In the genomic region with DNA sequence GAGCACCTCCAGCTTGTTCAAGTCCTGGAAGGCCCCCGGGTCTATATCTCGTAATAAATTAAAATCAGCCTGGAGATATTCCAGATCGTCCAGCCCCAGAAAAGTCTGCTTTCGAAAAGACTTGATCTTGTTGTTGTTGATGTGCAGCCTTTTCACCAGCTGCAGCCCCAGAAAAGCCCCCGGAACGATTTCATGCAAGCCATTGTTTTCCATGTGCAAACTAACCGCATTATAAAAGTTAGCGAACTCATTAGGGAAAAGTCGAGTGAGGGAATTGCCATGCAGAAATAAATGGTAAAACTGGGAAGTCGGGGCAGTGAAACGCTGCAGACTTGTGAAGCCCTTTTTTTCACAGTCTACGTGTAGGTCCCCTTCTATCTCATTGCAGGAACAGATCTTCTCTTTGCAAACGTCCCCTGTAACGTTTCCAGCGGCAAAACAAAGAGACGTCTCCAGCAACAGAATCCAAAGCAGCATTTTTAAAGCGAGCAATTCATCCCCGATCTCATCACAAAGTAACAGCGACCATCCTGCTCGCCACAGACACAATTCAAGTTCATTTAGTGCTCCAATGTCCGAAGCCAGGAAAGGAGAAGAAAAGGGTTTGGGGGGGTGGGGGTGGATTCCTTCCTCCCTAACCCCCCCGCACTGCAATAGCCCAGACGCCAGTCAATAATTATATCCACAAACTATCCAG, we compare ENCODE assay signal across 13 cellular contexts. TPM values are rescaled to one million over a fixed set of nuclear protein-coding genes. Genes with fewer than 3 reads are reported as not detected.
DNase-seq lines count a peak whose midpoint lies in the region; TF ChIP-seq lines count a peak whose summit lies in the region.
"Had no signal": no experiment of that assay in that cellular context is flagged by ENCODE, and none has a peak within 500 bp of the region (broad histone marks: within the 10 kb centered on the region; RNA-seq: fewer than 3 reads in every experiment).

No MANE protein-coding gene starts in this region.

- DNase-seq in Ammon's horn (ENCODE audit: low spot score) (peak; percentile 38), NCI-H146 treated with DMSO at 0.1 percent for 48 hours (lab: John Stamatoyannopoulos, UW; ENCODE audit: unreplicated experiment) (peak; percentile 24), dorsolateral prefrontal cortex (no peak), neural crest cell (ENCODE audit: low read depth, low spot score) (no peak), esophagus squamous epithelium (lab: John Stamatoyannopoulos, UW) (no peak), germinal center (ENCODE audit: low spot score) (no peak), NCI-H82 treated with DMSO at 0.1 percent for 48 hours (lab: John Stamatoyannopoulos, UW; ENCODE audit: unreplicated experiment) (no peak)
- no peak for DNase-seq in activated T-cell treated with anti-CD3 and anti-CD28 coated beads, Interleukin-2, amount 50 U/mL, for 24 hours
- DNase-seq: activated CD4-positive, alpha-beta T cell treated with anti-CD3 and anti-CD28 coated beads, Interleukin-2, amount 50 U/mL, for 1 hour; SW 1271; uterus had no signal

- H3K27me3 Mint-ChIP-seq in neural crest cell (ENCODE audit: low read depth) = peaks cover 71% of the 10 kb centered on the region
- peaks cover 76% of the 10 kb centered on the region for H3K27me3 Mint-ChIP-seq in activated T-cell treated with anti-CD3 and anti-CD28 coated beads, Interleukin-2, amount 50 U/mL, for 24 hours

- no peak overlapping the region for H3K27ac Mint-ChIP-seq in neural crest cell (ENCODE audit: unreplicated experiment)
- no peak overlapping the region for H3K27ac Mint-ChIP-seq in activated T-cell treated with anti-CD3 and anti-CD28 coated beads, Interleukin-2, amount 50 U/mL, for 24 hours
- H3K27ac Mint-ChIP-seq: CD8-positive, alpha-beta T cell had no signal

- peaks cover 43% of the 10 kb centered on the region for H3K4me1 Mint-ChIP-seq in neural crest cell
- H3K4me1 Mint-ChIP-seq in activated T-cell treated with anti-CD3 and anti-CD28 coated beads, Interleukin-2, amount 50 U/mL, for 24 hours (ENCODE audit: low read depth) = peaks cover 22% of the 10 kb centered on the region

- peaks cover 0 to 39% (median 0%) of the 10 kb centered on the region in 3 donors for H3K4me1 ChIP-seq in esophagus squamous epithelium
- H3K4me1 ChIP-seq: uterus had no signal

- peaks cover 3% of the 10 kb centered on the region for H3K9me3 Mint-ChIP-seq in neural crest cell
- peaks cover 7% of the 10 kb centered on the region for H3K9me3 Mint-ChIP-seq in activated T-cell treated with anti-CD3 and anti-CD28 coated beads, Interleukin-2, amount 50 U/mL, for 24 hours
- H3K9me3 Mint-ChIP-seq: CD8-positive, alpha-beta T cell had no signal

- WGBS in esophagus squamous epithelium, 2 donors = 4 to 5% methylated on average over 20 to 23 of the region's 23 CpGs

- intact Hi-C loops in dorsolateral prefrontal cortex (cut with DNase I) (loop anchor here (5.0 to 10.0 kb wide), 5 partner anchors 44 to 249 kb away; no protein-coding TSS in a partner anchor), esophagus squamous epithelium (cut with DNase I) (no loop called here)

- peak overlapping the region; percentile 89 for H3K4me3 Mint-ChIP-seq in neural crest cell
- no peak overlapping the region for H3K4me3 Mint-ChIP-seq in activated T-cell treated with anti-CD3 and anti-CD28 coated beads, Interleukin-2, amount 50 U/mL, for 24 hours
- H3K4me3 Mint-ChIP-seq: CD8-positive, alpha-beta T cell had no signal

- no peaks in the 10 kb centered on the region for H3K36me3 ChIP-seq in esophagus squamous epithelium
- H3K36me3 ChIP-seq: uterus had no signal

- H3K4me3 ChIP-seq in dorsolateral prefrontal cortex (peak overlapping the region; percentile 42 to 87 (median 70)), esophagus squamous epithelium (no peak overlapping the region)
- H3K4me3 ChIP-seq: skin epidermis, uterus had no signal

- H3K27me3 ChIP-seq in dorsolateral prefrontal cortex (peaks cover 0 to 17% (median 0%) of the 10 kb centered on the region in 45 donors), esophagus squamous epithelium (peaks cover 0 to 71% (median 9%) of the 10 kb centered on the region in 4 donors)

- no peak for TF ChIP-seq POLR2A in esophagus squamous epithelium (IDR thresholded peaks at IDR 0.05)

- no peaks in the 10 kb centered on the region for H3K9me3 ChIP-seq in esophagus squamous epithelium
- H3K9me3 ChIP-seq: uterus had no signal

- no peak for TF ChIP-seq CTCF in dorsolateral prefrontal cortex (IDR thresholded peaks at IDR 0.05 in 54 of 56, conservative IDR thresholded peaks at IDR 0.05 in 2 of 56; ENCODE audit: low read depth in 1 of 56, partially characterized antibody in 56 of 56)
- no peak for TF ChIP-seq CTCF in neural crest cell (conservative IDR thresholded peaks at IDR 0.05)
- TF ChIP-seq CTCF in esophagus squamous epithelium (IDR thresholded peaks at IDR 0.05) = no peak

- peak overlapping the region; percentile 73 to 96 (median 91) for H3K27ac ChIP-seq in dorsolateral prefrontal cortex
- H3K27ac ChIP-seq in esophagus squamous epithelium = no peak overlapping the region
- H3K27ac ChIP-seq: skin epidermis, uterus had no signal

- peaks cover 3% of the 10 kb centered on the region for H3K36me3 Mint-ChIP-seq in neural crest cell (ENCODE audit: low read depth)
- no peaks in the 10 kb centered on the region for H3K36me3 Mint-ChIP-seq in activated T-cell treated with anti-CD3 and anti-CD28 coated beads, Interleukin-2, amount 50 U/mL, for 24 hours (ENCODE audit: low read depth)
- H3K36me3 Mint-ChIP-seq: CD8-positive, alpha-beta T cell had no signal

RNA-seq across cellular contexts. Expression of gene SLITRK1, which starts 1.1 kb away (rescaled TPM):
- 10 to 100 TPM; 24.5 to 76.6 (median 58.5) TPM for total RNA-seq in dorsolateral prefrontal cortex
- 1.6 TPM in 2 replicates for total RNA-seq in neural crest cell
- not detected for total RNA-seq in esophagus squamous epithelium
- total RNA-seq: CD8-positive, alpha-beta T cell had no signal

Comparison
In these comparisons a context has a peak if more than half of its experiments do, and no peak if none do; other contexts are left out.
1. DNase-seq: peak in Ammon's horn (single experiment) and NCI-H146 treated with DMSO at 0.1 percent for 48 hours (single experiment); none in dorsolateral prefrontal cortex (0 of 10), neural crest cell (single experiment), esophagus squamous epithelium (single experiment), germinal center (single experiment), NCI-H82 treated with DMSO at 0.1 percent for 48 hours (single experiment) and activated T-cell treated with anti-CD3 and anti-CD28 coated beads, Interleukin-2, amount 50 U/mL, for 24 hours (single experiment).
2. H3K27ac ChIP-seq: peak in dorsolateral prefrontal cortex (59 of 59); none in esophagus squamous epithelium (0 of 4).
3. H3K4me3 ChIP-seq: peak in dorsolateral prefrontal cortex (59 of 59); none in esophagus squamous epithelium (0 of 4).